In genomic region chr13:53074119-53074518, GRCh38 we compare ENCODE assay signal across 19 cellular contexts. TPM values are rescaled to one million over a fixed set of nuclear protein-coding genes. Genes with fewer than 3 reads are reported as not detected.
DNase-seq lines count a peak whose midpoint lies in the region; ATAC-seq and TF ChIP-seq lines count a peak whose summit lies in the region.
"Had no signal": no experiment of that assay in that cellular context is flagged by ENCODE, and none has a peak within 500 bp of the region (broad histone marks: within the 10 kb centered on the region; RNA-seq: fewer than 3 reads in every experiment).

No MANE protein-coding gene starts in this region.

- H3K23ac ChIP-seq in trophoblast cell (ENCODE audit: low read length): no peak overlapping the region

- H3K14ac ChIP-seq in trophoblast cell (ENCODE audit: low read length): no peak overlapping the region

- H3K4me3 ChIP-seq in trophoblast cell (ENCODE audit: low read depth, low read length): no peak overlapping the region

- H3K4me1 ChIP-seq in trophoblast cell (ENCODE audit: control insufficient read depth in 1 of 2, insufficient read depth in 2 of 2, low read length in 2 of 2): peaks cover 19 to 28% of the 10 kb centered on the region in 2 experiments

- WGBS in trophoblast cell (ENCODE audit: extremely low coverage, insufficient coverage, insufficient read length): no CpG with 5 or more reads among the region's 5 CpGs

- peaks cover 11% of the 10 kb centered on the region for H3K36me3 Mint-ChIP-seq in WTC11

- H3K27ac ChIP-seq in layer of hippocampus (ENCODE audit: low read depth, low read length) (peak overlapping the region; percentile 91), trophoblast cell (ENCODE audit: low read depth, low read length) (peak overlapping the region; percentile 93)

- H4K91ac ChIP-seq in trophoblast cell (ENCODE audit: low read depth, low read length): peak overlapping the region; percentile 99

- H2BK12ac ChIP-seq in trophoblast cell (ENCODE audit: low read length): no peak overlapping the region

- H3K9ac ChIP-seq in trophoblast cell (ENCODE audit: low read length): no peak overlapping the region

- H3K79me1 ChIP-seq in trophoblast cell (ENCODE audit: low read length): peaks cover 26% of the 10 kb centered on the region

- ATAC-seq in WTC11 (0 out of 2 replicates have a peak, but pooled peaks have one; percentile 25), left ventricle myocardium superior (no peak), HG02981 (IDR thresholded peaks at IDR 0.05; ENCODE audit: unreplicated experiment) (no peak), HG03432 (IDR thresholded peaks at IDR 0.05; ENCODE audit: unreplicated experiment) (no peak), GM21717 (IDR thresholded peaks at IDR 0.05; ENCODE audit: unreplicated experiment) (no peak)

- H3K79me2 ChIP-seq in trophoblast cell (ENCODE audit: control insufficient read depth, insufficient read depth, low read length, poor library complexity): peaks cover 8% of the 10 kb centered on the region

- peaks cover 0 to 2% of the 10 kb centered on the region in 2 experiments for H3K36me3 ChIP-seq in trophoblast cell (ENCODE audit: control insufficient read depth in 1 of 2, insufficient read depth in 2 of 2, low read length in 2 of 2)

- no peak overlapping the region for H4K8ac ChIP-seq in trophoblast cell (ENCODE audit: low read depth, low read length)

- H3K4me3 Mint-ChIP-seq in WTC11: no peak overlapping the region

- H3K9me3 ChIP-seq in trophoblast cell (ENCODE audit: insufficient read depth, low read depth, low read length): no peaks in the 10 kb centered on the region

- no peak overlapping the region for H2AFZ ChIP-seq in trophoblast cell (ENCODE audit: insufficient read depth, low read length, poor library complexity)

- CTCF ChIA-PET in WTC11 (lab: Charles Lee): interaction anchor here (0.8 to 2.6 kb wide), 5 partner anchors 78 to 228 kb away, joined by 3 to 11 read pairs (median 4); no protein-coding TSS in a partner anchor

- no peak for TF ChIP-seq CTCF in WTC11 (IDR thresholded peaks at IDR 0.05)

- intact Hi-C loops in left ventricle myocardium superior (cut with micrococcal nuclease): no loop called here

- peak overlapping the region; percentile 32 for H3K4me2 ChIP-seq in trophoblast cell (ENCODE audit: low read length)

- peak overlapping the region; percentile 92 for H2BK120ac ChIP-seq in trophoblast cell (ENCODE audit: insufficient read depth, low read length, poor library complexity)

- H3K27me3 Mint-ChIP-seq in WTC11 (ENCODE audit: low read depth): no peaks in the 10 kb centered on the region

- H3K27me3 ChIP-seq in layer of hippocampus (ENCODE audit: control insufficient read depth, insufficient read depth, low read length) (no peaks in the 10 kb centered on the region), trophoblast cell (ENCODE audit: insufficient read depth, low read length) (no peaks in the 10 kb centered on the region)

- DNase-seq in NCI-H69 (lab: John Stamatoyannopoulos, UW): peak; percentile 29
- no peak for DNase-seq in WTC11 (ENCODE audit: low spot score)
- DNase-seq in trophoblast cell: no peak
- DNase-seq in left ventricle myocardium superior: no peak
- DNase-seq: C1 segment of cervical spinal cord, KG1, MV-4-11, NCI-H187 treated with DMSO at 0.1 percent for 48 hours, NCI-H2171, NCI-H526 treated with DMSO at 0.1 percent for 48 hours, OCI-M1, SHP77 had no signal

- no peak overlapping the region for H3K18ac ChIP-seq in trophoblast cell (ENCODE audit: low read length)

- POLR2A ChIA-PET in WTC11 (lab: Charles Lee): no interaction called here

- H2BK5ac ChIP-seq in trophoblast cell (ENCODE audit: low read depth, low read length, poor library complexity): peak overlapping the region; percentile 93

- H2AK5ac ChIP-seq in trophoblast cell (ENCODE audit: low read length): no peak overlapping the region

- peaks cover 12% of the 10 kb centered on the region for H3K4me1 Mint-ChIP-seq in WTC11

- no peak overlapping the region for H3K27ac Mint-ChIP-seq in WTC11

- H4K12ac ChIP-seq in trophoblast cell (ENCODE audit: low read depth, low read length): no peak overlapping the region

- H3K4ac ChIP-seq in trophoblast cell (ENCODE audit: low read depth, low read length): no peak overlapping the region

- peaks cover 21% of the 10 kb centered on the region for H3K9me3 Mint-ChIP-seq in WTC11

TF ChIP-seq in WTC11, 78 proteins besides CTCF, POLR2A, EP300 and RAD21 (continues in another document):
- TF ChIP-seq ZNF416 (CRISPR knock-in tag; IDR thresholded peaks at IDR 0.05) (no peak), ZNF281 (CRISPR knock-in tag; IDR thresholded peaks at IDR 0.05) (no peak), ZNF532 (CRISPR knock-in tag; IDR thresholded peaks at IDR 0.05; ENCODE audit: borderline replicate concordance) (no peak), CREM (CRISPR knock-in tag; IDR thresholded peaks at IDR 0.05) (no peak), GABPB1 (CRISPR knock-in tag; IDR thresholded peaks at IDR 0.05) (no peak), ZBTB43 (CRISPR knock-in tag; IDR thresholded peaks at IDR 0.05) (no peak), HMGA2 (CRISPR knock-in tag; IDR thresholded peaks at IDR 0.05) (no peak)

RNA-seq across cellular contexts. Expression of gene OLFM4, which starts 45.5 kb away (rescaled TPM):
- total RNA-seq in WTC11 (2021) (0.09 to 0.17 TPM (median 0.14 TPM) in 3 replicates), left ventricle myocardium superior (0.20 TPM)
- 0.12 and 0.14 TPM in 2 replicates for polyA plus RNA-seq in trophoblast cell (2013)
- total RNA-seq: A673, HT-29, RPMI7951 had no signal
